1 cellular context compared by ENCODE assay signal in genomic region chr2:230715201-230715600, GRCh38.
TF ChIP-seq lines count a peak whose summit lies in the region.

No MANE protein-coding gene starts in this region.

TF ChIP-seq in HepG2, 621 proteins besides CTCF, POLR2A, EP300 and RAD21:
- no peak for TF ChIP-seq RFXAP (CRISPR knock-in tag; IDR thresholded peaks at IDR 0.05; ENCODE audit: borderline replicate concordance)
- peak; percentile 11; the same call in 1 of the 2 replicates for TF ChIP-seq ZBTB40 (IDR thresholded peaks at IDR 0.05)
- TF ChIP-seq ZBTB40 (CRISPR knock-in tag; IDR thresholded peaks at IDR 0.05) = no peak
- TF ChIP-seq ZNF776 (CRISPR knock-in tag; IDR thresholded peaks at IDR 0.05) = no peak
- no peak for TF ChIP-seq FOXC1 (CRISPR knock-in tag; IDR thresholded peaks at IDR 0.05; ENCODE audit: borderline replicate concordance)
TF ChIP-seq in HepG2: peak in this region for 1.
